ENCODE assay signal across 9 cellular contexts in genomic region chr1:6235302-6235680, GRCh38. TPM values are rescaled to one million over a fixed set of nuclear protein-coding genes. Genes with fewer than 3 reads are reported as not detected.
DNase-seq lines count a peak whose midpoint lies in the region; ATAC-seq and TF ChIP-seq lines count a peak whose summit lies in the region.
"Had no signal": no experiment of that assay in that cellular context is flagged by ENCODE, and none has a peak within 500 bp of the region (broad histone marks: within the 10 kb centered on the region; RNA-seq: fewer than 3 reads in every experiment).

No MANE protein-coding gene starts in this region.

- H3K4me3 ChIP-seq in adrenal gland = peak overlapping the region in 3 of 4 donors; percentile 32 to 98 (median 49)
- H3K4me3 ChIP-seq in right lobe of liver = peak overlapping the region; percentile 67 to 86 (median 75)
- peak overlapping the region; percentile 96 for H3K4me3 ChIP-seq in thymus (ENCODE audit: low read length)

- DNase-seq in NCI-H82 (lab: John Stamatoyannopoulos, UW) (peak; percentile 45), NCI-H82 treated with DMSO at 0.1 percent for 48 hours (lab: John Stamatoyannopoulos, UW; ENCODE audit: unreplicated experiment) (no peak), adrenal gland (peak in 1 of 7 donors; percentile 63), right lobe of liver (peak; percentile 66 to 88 (median 88)), ACHN (no peak), C1 segment of cervical spinal cord (lab: John Stamatoyannopoulos, UW) (no peak)

- no peaks in the 10 kb centered on the region for H3K9me3 ChIP-seq in adrenal gland (replicated peaks in 1 of 3)
- H3K9me3 ChIP-seq in right lobe of liver = no peaks in the 10 kb centered on the region
- H3K9me3 ChIP-seq in thymus (ENCODE audit: control insufficient read depth) = no peaks in the 10 kb centered on the region

- WGBS in adrenal gland, 4 donors = 0 to 3% (median 0%) methylated on average over 2 to 31 of the region's 31 CpGs
- 0% methylated on average over 6 of the region's 31 CpGs for WGBS in right lobe of liver (ENCODE audit: insufficient coverage, low coverage, low lambda C conversion rate, missing lambda C conversion rate)
- WGBS in thymus = under 1% methylated on average over 31 of the region's 31 CpGs

- H3K27me3 ChIP-seq in adrenal gland = peaks cover 4% of the 10 kb centered on the region
- H3K27me3 ChIP-seq in right lobe of liver = no peaks in the 10 kb centered on the region
- H3K27me3 ChIP-seq in thymus (ENCODE audit: control insufficient read depth, insufficient read depth) = peaks cover 23% of the 10 kb centered on the region

- H3K4me1 ChIP-seq in adrenal gland (replicated peaks in 1 of 2) = peaks cover 6 to 23% of the 10 kb centered on the region in 2 donors
- H3K4me1 ChIP-seq in right lobe of liver = peaks cover 0 to 9% (median 0%) of the 10 kb centered on the region in 4 donors
- H3K4me1 ChIP-seq in thymus (ENCODE audit: control insufficient read depth, insufficient read depth, low read length) = peaks cover 13% of the 10 kb centered on the region

- intact Hi-C loops in adrenal gland (cut with DNase I) = no loop called here
- intact Hi-C loops in right lobe of liver (cut with DNase I) = no loop called here

- H3K36me3 ChIP-seq in adrenal gland (replicated peaks in 1 of 2) (peaks cover 0 to 34% of the 10 kb centered on the region in 2 donors), right lobe of liver (peaks cover 0 to 30% (median 15%) of the 10 kb centered on the region in 4 donors), thymus (ENCODE audit: control insufficient read depth, insufficient read depth) (peaks cover 28% of the 10 kb centered on the region)

- TF ChIP-seq POLR2A in adrenal gland (IDR thresholded peaks at IDR 0.05) (no peak), right lobe of liver (IDR thresholded peaks at IDR 0.05) (no peak)

- H3K27ac ChIP-seq in adrenal gland (peak overlapping the region in 3 of 5 donors; percentile 55 to 90 (median 57)), right lobe of liver (peak overlapping the region in 2 of 3 donors; percentile 46 to 69), thymus (ENCODE audit: low read depth) (peak overlapping the region; percentile 8)

- no peak for TF ChIP-seq CTCF in adrenal gland (IDR thresholded peaks at IDR 0.05)
- TF ChIP-seq CTCF in right lobe of liver (IDR thresholded peaks at IDR 0.05) = no peak

- in situ Hi-C loops in ACHN (cut with HindIII; ENCODE audit: low pct_ligation_motif_present, low pct_unique_long_range_greater_than_20kb, low sequenced_read_pairs) = no loop called here

- ATAC-seq in HG03354 (IDR thresholded peaks at IDR 0.05; ENCODE audit: poor library complexity, severe bottlenecking, unreplicated experiment) (peak; percentile 33), right lobe of liver (peak; percentile 59 to 80 (median 70))

RNA-seq across cellular contexts. Expression of gene ICMT, which starts 0.5 kb away (rescaled TPM):
- total RNA-seq in adrenal gland (10 to 100 TPM; 42.0 to 89.2 (median 67.8) TPM), right lobe of liver (10 to 100 TPM; 15.9 to 28.5 (median 20.4) TPM)
- polyA plus RNA-seq in adrenal gland (10 to 100 TPM; 12.6 to 98.0 (median 17.0) TPM), thymus (21.3 TPM)

RNA-seq across cellular contexts. Expression of gene HES3, which starts 8.7 kb away (rescaled TPM):
- not detected for total RNA-seq in adrenal gland
- polyA plus RNA-seq in adrenal gland = not detected
- total RNA-seq in right lobe of liver = not detected
- polyA plus RNA-seq in thymus = not detected
- total RNA-seq: Daoy had no signal

RNA-seq across cellular contexts. Expression of gene GPR153, which starts 25.6 kb away (rescaled TPM):
- total RNA-seq in adrenal gland = 1 to 10 TPM; 1.9 to 5.9 (median 3.1) TPM
- polyA plus RNA-seq in adrenal gland = 1 to 10 TPM in 2 of 3 donors, under 1 TPM in 1; 0.86 to 3.2 (median 2.4) TPM
- total RNA-seq in right lobe of liver = 10 to 100 TPM in 1 of 6 experiments, 1 to 10 TPM in 5; 1.5 to 34.6 (median 6.6) TPM
- polyA plus RNA-seq in thymus = 5.6 TPM

RNA-seq across cellular contexts. Expression of gene RNF207, which starts 29.4 kb away (rescaled TPM):
- total RNA-seq in adrenal gland (10 to 100 TPM in 5 of 8 donors, 1 to 10 TPM in 3; 2.2 to 16.5 (median 11.3) TPM), right lobe of liver (10 to 100 TPM in 5 of 6 experiments, 1 to 10 TPM in 1; 8.4 to 20.5 (median 14.4) TPM)
- polyA plus RNA-seq in adrenal gland (10 to 100 TPM in 2 of 3 donors, 1 to 10 TPM in 1; 3.8 to 47.4 (median 17.1) TPM), thymus (18.8 TPM)

RNA-seq across cellular contexts. Expression of gene RPL22, which starts 35.9 kb away (rescaled TPM):
- total RNA-seq in adrenal gland = 100 to 1,000 TPM in 6 of 8 donors, 10 to 100 TPM in 2; 78.5 to 350 (median 225) TPM
- 100 to 1,000 TPM; 737 to 898 (median 819) TPM for polyA plus RNA-seq in adrenal gland
- 100 to 1,000 TPM in 4 of 6 experiments, 10 to 100 TPM in 2; 45.4 to 156 (median 134) TPM for total RNA-seq in right lobe of liver
- 1,043 TPM for polyA plus RNA-seq in thymus

Comparison
In these comparisons a context has a peak if more than half of its experiments do, and no peak if none do; other contexts are left out.
1. DNase-seq: peak in NCI-H82 (single experiment) and right lobe of liver (3 of 3); none in NCI-H82 treated with DMSO at 0.1 percent for 48 hours (single experiment), ACHN (single experiment) and C1 segment of cervical spinal cord (0 of 14).
2. Peak in every context shown above with its lines, with median percentiles within 50 percentile points of each other: H3K27ac ChIP-seq and H3K4me3 ChIP-seq.